In the genomic region with DNA sequence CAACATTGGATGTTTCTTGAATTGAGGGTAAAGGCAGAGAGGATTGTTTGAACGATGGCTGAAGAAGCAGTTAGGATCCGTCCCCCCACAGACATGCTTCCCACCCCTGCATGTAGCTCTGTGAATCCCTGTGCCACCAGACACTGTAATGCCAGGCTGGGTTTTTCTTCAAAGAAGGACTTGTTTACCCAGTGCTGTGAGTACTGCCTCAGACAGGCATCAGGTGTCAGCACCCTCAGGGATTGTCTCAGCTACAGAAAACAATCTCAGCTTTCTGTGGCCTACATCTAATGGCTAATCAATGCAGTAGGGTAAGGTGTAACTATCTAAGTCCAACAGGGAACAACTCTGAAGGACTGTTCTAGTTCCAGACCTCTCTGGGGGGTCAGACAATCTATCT, we compare ENCODE assay signal across 1 cellular context.
TF ChIP-seq lines count a peak whose summit lies in the region.

No MANE protein-coding gene starts in this region.

TF ChIP-seq in WTC11, 78 proteins besides CTCF, POLR2A, EP300 and RAD21 (continued from another document):
- TF ChIP-seq, protein P1, sequence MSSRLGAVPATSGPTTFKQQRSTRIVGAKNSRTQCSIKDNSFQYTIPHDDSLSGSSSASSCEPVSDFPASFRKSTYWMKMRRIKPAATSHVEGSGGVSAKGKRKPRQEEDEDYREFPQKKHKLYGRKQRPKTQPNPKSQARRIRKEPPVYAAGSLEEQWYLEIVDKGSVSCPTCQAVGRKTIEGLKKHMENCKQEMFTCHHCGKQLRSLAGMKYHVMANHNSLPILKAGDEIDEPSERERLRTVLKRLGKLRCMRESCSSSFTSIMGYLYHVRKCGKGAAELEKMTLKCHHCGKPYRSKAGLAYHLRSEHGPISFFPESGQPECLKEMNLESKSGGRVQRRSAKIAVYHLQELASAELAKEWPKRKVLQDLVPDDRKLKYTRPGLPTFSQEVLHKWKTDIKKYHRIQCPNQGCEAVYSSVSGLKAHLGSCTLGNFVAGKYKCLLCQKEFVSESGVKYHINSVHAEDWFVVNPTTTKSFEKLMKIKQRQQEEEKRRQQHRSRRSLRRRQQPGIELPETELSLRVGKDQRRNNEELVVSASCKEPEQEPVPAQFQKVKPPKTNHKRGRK (CRISPR knock-in tag; IDR thresholded peaks at IDR 0.05; ENCODE audit: borderline replicate concordance) = no peak
- TF ChIP-seq, protein P2, sequence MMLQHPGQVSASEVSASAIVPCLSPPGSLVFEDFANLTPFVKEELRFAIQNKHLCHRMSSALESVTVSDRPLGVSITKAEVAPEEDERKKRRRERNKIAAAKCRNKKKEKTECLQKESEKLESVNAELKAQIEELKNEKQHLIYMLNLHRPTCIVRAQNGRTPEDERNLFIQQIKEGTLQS (CRISPR knock-in tag; conservative IDR thresholded peaks at IDR 0.05) = no peak
- TF ChIP-seq, protein P3, sequence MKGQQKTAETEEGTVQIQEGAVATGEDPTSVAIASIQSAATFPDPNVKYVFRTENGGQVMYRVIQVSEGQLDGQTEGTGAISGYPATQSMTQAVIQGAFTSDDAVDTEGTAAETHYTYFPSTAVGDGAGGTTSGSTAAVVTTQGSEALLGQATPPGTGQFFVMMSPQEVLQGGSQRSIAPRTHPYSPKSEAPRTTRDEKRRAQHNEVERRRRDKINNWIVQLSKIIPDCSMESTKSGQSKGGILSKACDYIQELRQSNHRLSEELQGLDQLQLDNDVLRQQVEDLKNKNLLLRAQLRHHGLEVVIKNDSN (CRISPR knock-in tag; IDR thresholded peaks at IDR 0.05) = no peak
- TF ChIP-seq, protein P4, sequence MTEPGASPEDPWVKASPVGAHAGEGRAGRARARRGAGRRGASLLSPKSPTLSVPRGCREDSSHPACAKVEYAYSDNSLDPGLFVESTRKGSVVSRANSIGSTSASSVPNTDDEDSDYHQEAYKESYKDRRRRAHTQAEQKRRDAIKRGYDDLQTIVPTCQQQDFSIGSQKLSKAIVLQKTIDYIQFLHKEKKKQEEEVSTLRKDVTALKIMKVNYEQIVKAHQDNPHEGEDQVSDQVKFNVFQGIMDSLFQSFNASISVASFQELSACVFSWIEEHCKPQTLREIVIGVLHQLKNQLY (CRISPR knock-in tag; IDR thresholded peaks at IDR 0.05) = no peak
- TF ChIP-seq CREM (CRISPR knock-in tag; IDR thresholded peaks at IDR 0.05) = no peak
